In genomic region chr14:71931492-71932228, GRCh38 we compare ENCODE assay signal across 9 cellular contexts. TPM values are rescaled to one million over a fixed set of nuclear protein-coding genes. Genes with fewer than 3 reads are reported as not detected.
A peak's percentile ranks its signal among the peaks of the same experiment; 100 is the strongest.
DNase-seq lines count a peak whose midpoint lies in the region; ATAC-seq, FAIRE-seq and TF ChIP-seq lines count a peak whose summit lies in the region.
"Had no signal": no experiment of that assay in that cellular context is flagged by ENCODE, and none has a peak within 500 bp of the region (broad histone marks: within the 10 kb centered on the region; RNA-seq: fewer than 3 reads in every experiment).

No MANE protein-coding gene starts in this region.

- no peaks in the 10 kb centered on the region for H3K79me2 ChIP-seq in PC-3 (ENCODE audit: low read length)

- peak overlapping the region; percentile 52; the same call in 1 of the 2 replicates for H2AFZ ChIP-seq in PC-3 (ENCODE audit: low read length)

- peaks cover 74% of the 10 kb centered on the region for H3K27me3 ChIP-seq in PC-3 (ENCODE audit: low read length)

- peak overlapping the region; percentile 23 for H3K4me3 ChIP-seq in GM12875 (ENCODE audit: low read depth, low read length)
- H3K4me3 ChIP-seq in PC-3 (ENCODE audit: low read length) = peak overlapping the region; percentile 25
- H3K4me3 ChIP-seq in retinal pigment epithelial cell (ENCODE audit: low read length) = peak overlapping the region; percentile 10

- H3K9me2 ChIP-seq in PC-3 (replicated peaks; ENCODE audit: low read length) = no peaks in the 10 kb centered on the region

- no peaks in the 10 kb centered on the region for H4K20me1 ChIP-seq in PC-3 (ENCODE audit: low read length)

- DNase-seq in PC-3 (no peak), globus pallidus (ENCODE audit: low spot score) (peak; percentile 31), retinal pigment epithelial cell (ENCODE audit: low read depth) (no peak), RPMI8226 (no peak), RCC 7860 (ENCODE audit: low spot score) (no peak), NCI-H69 (lab: John Stamatoyannopoulos, UW) (no peak)
- DNase-seq: SHP77 had no signal

- POLR2A ChIA-PET in PC-3 (lab: Charles Lee; ENCODE audit: unreplicated experiment) = no interaction called here

- no peaks in the 10 kb centered on the region for H3F3A ChIP-seq in PC-3 (ENCODE audit: low read length, unreplicated experiment)

- no peak overlapping the region for H3K9ac ChIP-seq in PC-3 (ENCODE audit: low read length)

- peak; percentile 57 for ATAC-seq in PC-3
- no peak for ATAC-seq in HG02840 (IDR thresholded peaks at IDR 0.05; ENCODE audit: low FRiP score, unreplicated experiment)

- no peak for FAIRE-seq in RCC 7860 (lab: Jason Lieb, UNC)

- H3K4me1 ChIP-seq in PC-3 (ENCODE audit: insufficient read depth, low read length) = peaks cover 5% of the 10 kb centered on the region; the same call in 1 of the 2 replicates

- BruUV-seq in PC-3 (replicated peaks; lab: Mats Ljungman, UMichigan) = no TSS peak

- H3K9me3 ChIP-seq in PC-3 (ENCODE audit: low read length) = no peaks in the 10 kb centered on the region

- TF ChIP-seq CTCF in GM12875 (IDR thresholded peaks at IDR 0.05; ENCODE audit: borderline replicate concordance, insufficient read depth, low read depth, low read length) (no peak), PC-3 (conservative IDR thresholded peaks at IDR 0.05; ENCODE audit: low read depth, low read length) (0 out of 2 replicates have a peak, but pooled peaks have one; percentile 28), retinal pigment epithelial cell (conservative IDR thresholded peaks at IDR 0.05; ENCODE audit: low read depth, low read length) (no peak)

- intact Hi-C loops in PC-3 (cut with micrococcal nuclease) = loop anchor here (2.0 kb wide), 1 partner anchor 361 kb away; no protein-coding TSS in a partner anchor

- no peak overlapping the region for H3K27ac ChIP-seq in PC-3 (ENCODE audit: low read length)

- CTCF ChIA-PET in PC-3 (lab: Charles Lee) = no interaction called here

- H3K4me2 ChIP-seq in PC-3 (ENCODE audit: low read length) = peak overlapping the region; percentile 76

- H3K36me3 ChIP-seq in PC-3 (ENCODE audit: low read depth, low read length) = no peaks in the 10 kb centered on the region

RNA-seq across cellular contexts. Expression of gene RGS6, which starts 0.6 kb away (rescaled TPM):
- total RNA-seq in PC-3 (2014; rRNA removed) = not detected in 2 replicates
